In genomic region chr16:89016561-89016960, GRCh38 we compare ENCODE assay signal across 9 cellular contexts. TPM values are rescaled to one million over a fixed set of nuclear protein-coding genes. Genes with fewer than 3 reads are reported as not detected.
"Had no signal": no experiment of that assay in that cellular context is flagged by ENCODE, and none has a peak within 500 bp of the region (broad histone marks: within the 10 kb centered on the region; RNA-seq: fewer than 3 reads in every experiment).

No MANE protein-coding gene starts in this region.

RNA-seq across cellular contexts. Expression of gene CBFA2T3, which starts 39.6 kb away (rescaled TPM):
- total RNA-seq: activated CD4-positive, alpha-beta T cell treated with anti-CD3 and anti-CD28 coated beads, Interleukin-2, amount 10 ng/mL, durations not matched to agents 24 days and 14 days; activated CD8-positive, alpha-beta memory T cell treated with anti-CD3 and anti-CD28 coated beads for 36 hours; activated CD8-positive, alpha-beta T cell treated with anti-CD3 and anti-CD28 coated beads, Interleukin-2, amount 10 ng/mL, durations not matched to agents 7 days and 5 days; activated naive CD4-positive, alpha-beta T cell treated with anti-CD3 and anti-CD28 coated beads for 36 hours; activated T-helper 1 cell treated with anti-CD3 and anti-CD28 coated beads, Interleukin-12 subunit alpha, Interleukin-12 subunit beta, Interleukin-2, Interleukin-4 antibody, amounts not matched to agents 30 ng/mL and 10 ng/mL and 1 ng/mL, durations not matched to agents 14 hours and 24 hours and 36 hours; chondrocyte; dermis blood vessel endothelial cell; endothelial cell of umbilical vein; fibroblast of villous mesenchyme had no signal
- polyA plus RNA-seq: endothelial cell of umbilical vein had no signal
